18 cellular contexts compared by ENCODE assay signal in the genomic region with DNA sequence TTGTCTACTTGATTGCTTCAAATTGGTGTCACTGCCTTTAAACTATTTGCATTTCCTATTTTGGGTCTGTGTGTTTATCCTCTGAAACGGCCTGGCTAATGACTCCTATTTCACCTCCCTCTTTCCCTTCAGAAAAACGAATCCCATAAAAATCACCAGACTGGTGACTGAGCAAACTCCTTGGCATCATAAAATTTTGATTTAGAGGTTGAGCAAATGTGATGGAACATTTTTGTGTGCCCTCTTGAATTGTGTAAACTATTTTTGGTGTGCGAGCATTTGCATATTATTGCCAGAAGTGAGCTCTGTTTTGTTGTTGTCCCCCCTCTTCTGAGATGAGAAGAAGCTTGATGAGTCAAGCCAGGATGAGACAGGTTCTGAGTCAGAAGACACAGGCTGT.
"Had no signal": no experiment of that assay in that cellular context is flagged by ENCODE, and none has a peak within 500 bp of the region (broad histone marks: within the 10 kb centered on the region; RNA-seq: fewer than 3 reads in every experiment).

No MANE protein-coding gene starts in this region.

- H3K36me3 Mint-ChIP-seq: immature natural killer cell; stimulated activated memory B cell treated with anti-CD40 and anti-IgM and Interleukin-4, amounts not matched to agents 10 μg/mL and 1 μg/mL and 100 μg/mL, for 72 hours had no signal

- H3K36me3 ChIP-seq: gastrocnemius medialis, heart right ventricle, neutrophil, right lobe of liver, thoracic aorta, transverse colon had no signal

- DNase-seq: effector CD4-positive, alpha-beta T cell; gastrocnemius medialis; heart right ventricle; immature natural killer cell; left colon; naive thymus-derived CD4-positive, alpha-beta T cell; nephron progenitor cell; psoas muscle; retina; right lobe of liver; stimulated activated CD4-positive, alpha-beta T cell treated with anti-CD3 and anti-CD28 coated beads, Interleukin-4, amount 100 ng/mL, for 1 hour; stimulated activated CD8-positive, alpha-beta memory T cell treated with anti-CD3 and anti-CD28 coated beads, Interleukin-4, amount 100 ng/mL, for 48 hours; stimulated activated naive CD8-positive, alpha-beta T cell treated with anti-CD3 and anti-CD28 coated beads, Interleukin-15, amount 100 ng/mL, for 72 hours; transverse colon had no signal

- H3K4me3 ChIP-seq: coronary artery, gastrocnemius medialis, heart right ventricle, psoas muscle, right lobe of liver, thoracic aorta, transverse colon had no signal

- H3K4me1 Mint-ChIP-seq: immature natural killer cell; naive thymus-derived CD4-positive, alpha-beta T cell; stimulated activated memory B cell treated with anti-CD40 and anti-IgM and Interleukin-4, amounts not matched to agents 10 μg/mL and 1 μg/mL and 100 μg/mL, for 72 hours had no signal

- H3K27ac ChIP-seq: coronary artery, gastrocnemius medialis, heart right ventricle, neutrophil, psoas muscle, right lobe of liver, thoracic aorta, transverse colon had no signal

- H3K27me3 ChIP-seq: gastrocnemius medialis, neutrophil, right lobe of liver, transverse colon had no signal

- H3K27me3 Mint-ChIP-seq: stimulated activated memory B cell treated with anti-CD40 and anti-IgM and Interleukin-4, amounts not matched to agents 10 μg/mL and 1 μg/mL and 100 μg/mL, for 72 hours had no signal

- H3K4me3 Mint-ChIP-seq: immature natural killer cell; naive thymus-derived CD4-positive, alpha-beta T cell; nephron progenitor cell; stimulated activated memory B cell treated with anti-CD40 and anti-IgM and Interleukin-4, amounts not matched to agents 10 μg/mL and 1 μg/mL and 100 μg/mL, for 72 hours; stimulated activated naive CD8-positive, alpha-beta T cell treated with anti-CD3 and anti-CD28 coated beads, Interleukin-15, amount 100 ng/mL, for 72 hours had no signal

- H3K27ac Mint-ChIP-seq: immature natural killer cell; naive thymus-derived CD4-positive, alpha-beta T cell; nephron progenitor cell; stimulated activated memory B cell treated with anti-CD40 and anti-IgM and Interleukin-4, amounts not matched to agents 10 μg/mL and 1 μg/mL and 100 μg/mL, for 72 hours; stimulated activated naive CD8-positive, alpha-beta T cell treated with anti-CD3 and anti-CD28 coated beads, Interleukin-15, amount 100 ng/mL, for 72 hours had no signal

- ATAC-seq: gastrocnemius medialis; heart right ventricle; left colon; naive thymus-derived CD4-positive, alpha-beta T cell; psoas muscle; right lobe of liver; stimulated activated memory B cell treated with anti-CD40 and anti-IgM and Interleukin-4, amounts not matched to agents 10 μg/mL and 1 μg/mL and 100 μg/mL, for 72 hours; stimulated activated naive CD8-positive, alpha-beta T cell treated with anti-CD3 and anti-CD28 coated beads, Interleukin-15, amount 100 ng/mL, for 72 hours had no signal

- H3K9me3 Mint-ChIP-seq: immature natural killer cell had no signal

- H3K9me3 ChIP-seq: gastrocnemius medialis, heart right ventricle, neutrophil, psoas muscle, right lobe of liver, thoracic aorta, transverse colon had no signal
